13 cellular contexts compared by ENCODE assay signal in genomic region chr12:40017488-40017887, GRCh38.
"Had no signal": no experiment of that assay in that cellular context is flagged by ENCODE, and none has a peak within 500 bp of the region (broad histone marks: within the 10 kb centered on the region; RNA-seq: fewer than 3 reads in every experiment).

No MANE protein-coding gene starts in this region.

- H3K27me3 ChIP-seq: tibial nerve had no signal

- DNase-seq: activated CD4-positive, alpha-beta T cell treated with anti-CD3 and anti-CD28 coated beads for 1 hour; activated CD4-positive, alpha-beta T cell treated with anti-CD3 and anti-CD28 coated beads, Interleukin-2, amount 50 U/mL, for 4 hours; activated naive CD4-positive, alpha-beta T cell treated with anti-CD3 and anti-CD28 coated beads for 36 hours; activated naive CD8-positive, alpha-beta T cell treated with anti-CD3 and anti-CD28 coated beads, Interleukin-2, amount 50 U/mL, for 24 hours; activated T-cell treated with anti-CD3 and anti-CD28 coated beads, Interleukin-2, amount 50 U/mL, for 1 hour; erythroblast; midbrain; naive B cell; stimulated activated CD4-positive, alpha-beta T cell treated with anti-CD3 and anti-CD28 coated beads, Interleukin-2, amount 100 ng/mL, for 48 hours; stimulated activated naive B cell treated with anti-CD40 and anti-IgM and Interleukin-4, amounts not matched to agents 10 μg/mL and 1 μg/mL and 100 μg/mL, for 72 hours; T-helper 1 cell had no signal

- H3K27ac ChIP-seq: parathyroid adenoma, tibial nerve had no signal

- H3K36me3 ChIP-seq: tibial nerve had no signal

- H3K9ac ChIP-seq: parathyroid adenoma had no signal

- H3K9me3 ChIP-seq: tibial nerve had no signal

- H2AFZ ChIP-seq: parathyroid adenoma had no signal

- H3K4me3 ChIP-seq: tibial nerve had no signal
